18 cellular contexts compared by ENCODE assay signal in the genomic region with DNA sequence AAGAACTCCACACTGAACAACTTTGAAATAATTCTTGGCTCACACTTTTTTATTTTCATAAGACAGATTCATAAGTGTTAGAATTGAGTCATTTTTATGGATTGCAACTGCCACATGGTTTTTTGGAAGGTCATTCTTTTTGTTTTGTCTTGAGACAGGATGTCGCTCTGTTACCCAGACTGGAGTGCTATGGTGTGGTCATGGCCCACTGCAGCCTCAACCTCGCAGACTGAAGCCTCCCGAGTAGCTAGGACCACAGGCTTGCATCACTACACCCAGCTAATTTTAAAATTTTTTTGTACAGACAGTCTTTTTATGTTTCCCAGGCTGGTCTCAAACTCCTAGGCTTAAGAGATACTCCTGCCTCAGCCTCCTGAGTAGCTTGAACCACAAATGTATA. TPM values are rescaled to one million over a fixed set of nuclear protein-coding genes. Genes with fewer than 3 reads are reported as not detected.
DNase-seq lines count a peak whose midpoint lies in the region; TF ChIP-seq lines count a peak whose summit lies in the region.
"Had no signal": no experiment of that assay in that cellular context is flagged by ENCODE, and none has a peak within 500 bp of the region (broad histone marks: within the 10 kb centered on the region; RNA-seq: fewer than 3 reads in every experiment).

No MANE protein-coding gene starts in this region.

- H3K36me3 Mint-ChIP-seq in activated T-cell treated with anti-CD3 and anti-CD28 coated beads, Interleukin-2, amount 50 U/mL, for 24 hours (ENCODE audit: low read depth): peaks cover 98% of the 10 kb centered on the region
- peaks cover 43% of the 10 kb centered on the region for H3K36me3 Mint-ChIP-seq in chondrocyte (ENCODE audit: low read depth)

- H3K4me2 ChIP-seq in GM23248 (ENCODE audit: unreplicated experiment): no peak overlapping the region
- H3K4me2 ChIP-seq: A549, BLaER1 had no signal

- TF ChIP-seq CTCF in AG10803 (conservative IDR thresholded peaks at IDR 0.05; ENCODE audit: low read length): no peak
- TF ChIP-seq CTCF in chondrocyte (IDR thresholded peaks at IDR 0.05): no peak

- 0 out of 2 replicates have a peak overlapping the region, but pooled peaks have one; percentile 3 for H3K27ac ChIP-seq in GM23248
- H3K27ac ChIP-seq: 22Rv1, A549, BLaER1 had no signal

- no peaks in the 10 kb centered on the region for H3K27me3 Mint-ChIP-seq in activated T-cell treated with anti-CD3 and anti-CD28 coated beads, Interleukin-2, amount 50 U/mL, for 24 hours
- no peaks in the 10 kb centered on the region for H3K27me3 Mint-ChIP-seq in chondrocyte (ENCODE audit: low read depth)
- H3K27me3 Mint-ChIP-seq: CD4-positive, alpha-beta memory T cell had no signal

- no peak overlapping the region for H3K4me3 Mint-ChIP-seq in activated T-cell treated with anti-CD3 and anti-CD28 coated beads, Interleukin-2, amount 50 U/mL, for 24 hours
- H3K4me3 Mint-ChIP-seq in chondrocyte (ENCODE audit: unreplicated experiment): no peak overlapping the region
- H3K4me3 Mint-ChIP-seq: CD14-positive monocyte; CD4-positive, alpha-beta memory T cell had no signal

- H3K9me2 ChIP-seq in GM23248 (ENCODE audit: insufficient read depth): no peaks in the 10 kb centered on the region

- H3K4me1 Mint-ChIP-seq in activated T-cell treated with anti-CD3 and anti-CD28 coated beads, Interleukin-2, amount 50 U/mL, for 24 hours (ENCODE audit: low read depth): peaks cover 42% of the 10 kb centered on the region
- H3K4me1 Mint-ChIP-seq in chondrocyte (ENCODE audit: low read depth): peaks cover 3% of the 10 kb centered on the region
- H3K4me1 Mint-ChIP-seq: CD14-positive monocyte had no signal

- H3K9ac ChIP-seq in GM23248: no peak overlapping the region
- H3K9ac ChIP-seq: BLaER1 had no signal

- peak overlapping the region; percentile 22 for H3K27ac Mint-ChIP-seq in activated T-cell treated with anti-CD3 and anti-CD28 coated beads, Interleukin-2, amount 50 U/mL, for 24 hours
- peak overlapping the region; percentile 83 for H3K27ac Mint-ChIP-seq in chondrocyte (ENCODE audit: unreplicated experiment)
- H3K27ac Mint-ChIP-seq: CD4-positive, alpha-beta memory T cell had no signal

- H3K27me3 ChIP-seq in GM23248 (replicated peaks; ENCODE audit: insufficient read depth): no peaks in the 10 kb centered on the region
- H3K27me3 ChIP-seq: BLaER1 had no signal

- H3K4me3 ChIP-seq in AG10803 (ENCODE audit: low read length) (no peak overlapping the region), GM23248 (no peak overlapping the region)
- H3K4me3 ChIP-seq: A549, BLaER1 had no signal

- H3K9me3 Mint-ChIP-seq in activated T-cell treated with anti-CD3 and anti-CD28 coated beads, Interleukin-2, amount 50 U/mL, for 24 hours: peaks cover 2% of the 10 kb centered on the region
- no peaks in the 10 kb centered on the region for H3K9me3 Mint-ChIP-seq in chondrocyte (ENCODE audit: low read depth)
- H3K9me3 Mint-ChIP-seq: CD4-positive, alpha-beta memory T cell had no signal

- peaks cover 49% of the 10 kb centered on the region for H3K79me2 ChIP-seq in GM23248 (ENCODE audit: insufficient read depth)

- DNase-seq in activated T-cell treated with anti-CD3 and anti-CD28 coated beads, Interleukin-2, amount 50 U/mL, for 24 hours: no peak
- no peak for DNase-seq in activated T-cell treated with anti-CD3 and anti-CD28 coated beads, Interleukin-2, amount 50 U/mL, for 48 hours
- DNase-seq in AG10803 (ENCODE audit: low read depth) (peak; percentile 8), GM23248 (peak; percentile 30), chondrocyte (ENCODE audit: low spot score) (no peak), SW 1271 (lab: John Stamatoyannopoulos, UW) (no peak), HT-29 (ENCODE audit: low spot score) (no peak), DMS53 treated with DMSO at 0.1 percent for 48 hours (lab: John Stamatoyannopoulos, UW; ENCODE audit: unreplicated experiment) (no peak)
- DNase-seq: Calu3; CD4-positive, alpha-beta memory T cell; DND-41; GDM1; GOT3; H7 had no signal

- no peak overlapping the region for H2AFZ ChIP-seq in GM23248

- WGBS in GM23248 (ENCODE audit: low coverage in 1 of 2, low lambda C conversion rate in 2 of 2, missing lambda C conversion rate in 2 of 2), 2 experiments: 91 to 95% methylated on average over 3 of the region's 3 CpGs

- in situ Hi-C loops in GM23248 (cut with MboI): no loop called here

- H3K9me3 ChIP-seq in GM23248 (ENCODE audit: low read depth): no peaks in the 10 kb centered on the region
- H3K9me3 ChIP-seq: A549, BLaER1 had no signal

- peaks cover 6% of the 10 kb centered on the region; the same call in 1 of the 2 replicates for H4K20me1 ChIP-seq in GM23248 (ENCODE audit: insufficient read depth)

- H3K36me3 ChIP-seq in GM23248 (ENCODE audit: low read depth): peaks cover 88% of the 10 kb centered on the region

- peaks cover 20% of the 10 kb centered on the region for H3K4me1 ChIP-seq in GM23248 (ENCODE audit: insufficient read depth)
- H3K4me1 ChIP-seq: A549, BLaER1 had no signal

- peaks cover 27% of the 10 kb centered on the region for H3F3A ChIP-seq in GM23248 (ENCODE audit: insufficient read depth)

RNA-seq across cellular contexts. Expression of a gene that starts 20.3 kb away (rescaled TPM):
- total RNA-seq in GM23248 (2014; rRNA removed; shearing (Covaris generic)): 13.9 and 14.7 TPM in 2 replicates
- polyA plus RNA-seq in GM23248 (2016; fragmentation: Nextera tagmentation; extraction: Ambion mirVana): 14.2 and 15.0 TPM in 2 replicates
- 13.9 to 19.3 TPM (median 14.1 TPM) in 3 replicates for total RNA-seq in chondrocyte
- 13.1 and 15.4 TPM in 2 replicates for total RNA-seq in HT-29 (2014; rRNA removed; shearing (Covaris generic))

Comparison
In these comparisons a context has a peak if more than half of its experiments do, and no peak if none do; other contexts are left out.
1. DNase-seq: peak in AG10803 (single experiment) and GM23248 (single experiment); none in activated T-cell treated with anti-CD3 and anti-CD28 coated beads, Interleukin-2, amount 50 U/mL, for 24 hours (single experiment), activated T-cell treated with anti-CD3 and anti-CD28 coated beads, Interleukin-2, amount 50 U/mL, for 48 hours (0 of 2), chondrocyte (single experiment), SW 1271 (0 of 2), HT-29 (single experiment) and DMS53 treated with DMSO at 0.1 percent for 48 hours (single experiment).